Comparison of ENCODE assay signal across 1 cellular context in genomic region chr2:203238711-203239526, GRCh38.
TF ChIP-seq lines count a peak whose summit lies in the region.

A gene with protein sequence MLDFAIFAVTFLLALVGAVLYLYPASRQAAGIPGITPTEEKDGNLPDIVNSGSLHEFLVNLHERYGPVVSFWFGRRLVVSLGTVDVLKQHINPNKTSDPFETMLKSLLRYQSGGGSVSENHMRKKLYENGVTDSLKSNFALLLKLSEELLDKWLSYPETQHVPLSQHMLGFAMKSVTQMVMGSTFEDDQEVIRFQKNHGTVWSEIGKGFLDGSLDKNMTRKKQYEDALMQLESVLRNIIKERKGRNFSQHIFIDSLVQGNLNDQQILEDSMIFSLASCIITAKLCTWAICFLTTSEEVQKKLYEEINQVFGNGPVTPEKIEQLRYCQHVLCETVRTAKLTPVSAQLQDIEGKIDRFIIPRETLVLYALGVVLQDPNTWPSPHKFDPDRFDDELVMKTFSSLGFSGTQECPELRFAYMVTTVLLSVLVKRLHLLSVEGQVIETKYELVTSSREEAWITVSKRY (plus strand): TSS chr2:203239018. CDS start chr2:203239063, 45 bp downstream.

TF ChIP-seq in WTC11, 78 proteins besides CTCF, POLR2A, EP300 and RAD21 (continued from another document and continues in another):
- TF ChIP-seq SP1 (CRISPR knock-in tag; conservative IDR thresholded peaks at IDR 0.05) = peak; percentile 97
- peak; percentile 69; the same call in 1 of the 2 replicates for TF ChIP-seq RELA (CRISPR knock-in tag; IDR thresholded peaks at IDR 0.05; ENCODE audit: borderline replicate concordance)
- TF ChIP-seq, protein P1, sequence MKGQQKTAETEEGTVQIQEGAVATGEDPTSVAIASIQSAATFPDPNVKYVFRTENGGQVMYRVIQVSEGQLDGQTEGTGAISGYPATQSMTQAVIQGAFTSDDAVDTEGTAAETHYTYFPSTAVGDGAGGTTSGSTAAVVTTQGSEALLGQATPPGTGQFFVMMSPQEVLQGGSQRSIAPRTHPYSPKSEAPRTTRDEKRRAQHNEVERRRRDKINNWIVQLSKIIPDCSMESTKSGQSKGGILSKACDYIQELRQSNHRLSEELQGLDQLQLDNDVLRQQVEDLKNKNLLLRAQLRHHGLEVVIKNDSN (CRISPR knock-in tag; IDR thresholded peaks at IDR 0.05) = peak; percentile 99
- peak; percentile 58; the same call in 1 of the 2 replicates for TF ChIP-seq FOXP1 (CRISPR knock-in tag; IDR thresholded peaks at IDR 0.05; ENCODE audit: borderline replicate concordance)
- TF ChIP-seq, protein P2, sequence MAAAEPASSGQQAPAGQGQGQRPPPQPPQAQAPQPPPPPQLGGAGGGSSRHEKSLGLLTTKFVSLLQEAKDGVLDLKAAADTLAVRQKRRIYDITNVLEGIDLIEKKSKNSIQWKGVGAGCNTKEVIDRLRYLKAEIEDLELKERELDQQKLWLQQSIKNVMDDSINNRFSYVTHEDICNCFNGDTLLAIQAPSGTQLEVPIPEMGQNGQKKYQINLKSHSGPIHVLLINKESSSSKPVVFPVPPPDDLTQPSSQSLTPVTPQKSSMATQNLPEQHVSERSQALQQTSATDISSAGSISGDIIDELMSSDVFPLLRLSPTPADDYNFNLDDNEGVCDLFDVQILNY (CRISPR knock-in tag; IDR thresholded peaks at IDR 0.05) = peak; percentile 93
- TF ChIP-seq, protein P3, sequence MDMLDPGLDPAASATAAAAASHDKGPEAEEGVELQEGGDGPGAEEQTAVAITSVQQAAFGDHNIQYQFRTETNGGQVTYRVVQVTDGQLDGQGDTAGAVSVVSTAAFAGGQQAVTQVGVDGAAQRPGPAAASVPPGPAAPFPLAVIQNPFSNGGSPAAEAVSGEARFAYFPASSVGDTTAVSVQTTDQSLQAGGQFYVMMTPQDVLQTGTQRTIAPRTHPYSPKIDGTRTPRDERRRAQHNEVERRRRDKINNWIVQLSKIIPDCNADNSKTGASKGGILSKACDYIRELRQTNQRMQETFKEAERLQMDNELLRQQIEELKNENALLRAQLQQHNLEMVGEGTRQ (CRISPR knock-in tag; IDR thresholded peaks at IDR 0.05) = peak; percentile 98
- TF ChIP-seq ZNF281 (CRISPR knock-in tag; IDR thresholded peaks at IDR 0.05) = 0 out of 2 replicates have a peak, but pooled peaks have one; percentile 46
- no peak for TF ChIP-seq CBFB (CRISPR knock-in tag; IDR thresholded peaks at IDR 0.05; ENCODE audit: low read depth)
- no peak for TF ChIP-seq SMAD4 (CRISPR knock-in tag; IDR thresholded peaks at IDR 0.05)
- no peak for TF ChIP-seq ZNF121 (CRISPR knock-in tag; IDR thresholded peaks at IDR 0.05)
- TF ChIP-seq TEAD4 (CRISPR knock-in tag; IDR thresholded peaks at IDR 0.05) = 0 out of 2 replicates have a peak, but pooled peaks have one; percentile 32
- no peak for TF ChIP-seq ZNF532 (CRISPR knock-in tag; IDR thresholded peaks at IDR 0.05; ENCODE audit: borderline replicate concordance)
- TF ChIP-seq ELF4 (CRISPR knock-in tag; IDR thresholded peaks at IDR 0.05; ENCODE audit: low read depth) = peak; percentile 78; the same call in 1 of the 2 replicates
- TF ChIP-seq ZNF317 (CRISPR knock-in tag; IDR thresholded peaks at IDR 0.05; ENCODE audit: borderline replicate concordance, low read depth) = no peak
- TF ChIP-seq ATF3 (CRISPR knock-in tag; conservative IDR thresholded peaks at IDR 0.05) = no peak
- TF ChIP-seq, protein P4, sequence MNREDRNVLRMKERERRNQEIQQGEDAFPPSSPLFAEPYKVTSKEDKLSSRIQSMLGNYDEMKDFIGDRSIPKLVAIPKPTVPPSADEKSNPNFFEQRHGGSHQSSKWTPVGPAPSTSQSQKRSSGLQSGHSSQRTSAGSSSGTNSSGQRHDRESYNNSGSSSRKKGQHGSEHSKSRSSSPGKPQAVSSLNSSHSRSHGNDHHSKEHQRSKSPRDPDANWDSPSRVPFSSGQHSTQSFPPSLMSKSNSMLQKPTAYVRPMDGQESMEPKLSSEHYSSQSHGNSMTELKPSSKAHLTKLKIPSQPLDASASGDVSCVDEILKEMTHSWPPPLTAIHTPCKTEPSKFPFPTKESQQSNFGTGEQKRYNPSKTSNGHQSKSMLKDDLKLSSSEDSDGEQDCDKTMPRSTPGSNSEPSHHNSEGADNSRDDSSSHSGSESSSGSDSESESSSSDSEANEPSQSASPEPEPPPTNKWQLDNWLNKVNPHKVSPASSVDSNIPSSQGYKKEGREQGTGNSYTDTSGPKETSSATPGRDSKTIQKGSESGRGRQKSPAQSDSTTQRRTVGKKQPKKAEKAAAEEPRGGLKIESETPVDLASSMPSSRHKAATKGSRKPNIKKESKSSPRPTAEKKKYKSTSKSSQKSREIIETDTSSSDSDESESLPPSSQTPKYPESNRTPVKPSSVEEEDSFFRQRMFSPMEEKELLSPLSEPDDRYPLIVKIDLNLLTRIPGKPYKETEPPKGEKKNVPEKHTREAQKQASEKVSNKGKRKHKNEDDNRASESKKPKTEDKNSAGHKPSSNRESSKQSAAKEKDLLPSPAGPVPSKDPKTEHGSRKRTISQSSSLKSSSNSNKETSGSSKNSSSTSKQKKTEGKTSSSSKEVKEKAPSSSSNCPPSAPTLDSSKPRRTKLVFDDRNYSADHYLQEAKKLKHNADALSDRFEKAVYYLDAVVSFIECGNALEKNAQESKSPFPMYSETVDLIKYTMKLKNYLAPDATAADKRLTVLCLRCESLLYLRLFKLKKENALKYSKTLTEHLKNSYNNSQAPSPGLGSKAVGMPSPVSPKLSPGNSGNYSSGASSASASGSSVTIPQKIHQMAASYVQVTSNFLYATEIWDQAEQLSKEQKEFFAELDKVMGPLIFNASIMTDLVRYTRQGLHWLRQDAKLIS (CRISPR knock-in tag; IDR thresholded peaks at IDR 0.05; ENCODE audit: borderline replicate concordance) = peak; percentile 85; the same call in 1 of the 2 replicates
- no peak for TF ChIP-seq SOX15 (CRISPR knock-in tag; IDR thresholded peaks at IDR 0.05)
- no peak for TF ChIP-seq GTF2I (CRISPR knock-in tag; conservative IDR thresholded peaks at IDR 0.05)
- TF ChIP-seq FOXK1 (CRISPR knock-in tag; IDR thresholded peaks at IDR 0.05) = 0 out of 2 replicates have a peak, but pooled peaks have one; percentile 54
- TF ChIP-seq IRF2 (CRISPR knock-in tag; IDR thresholded peaks at IDR 0.05; ENCODE audit: borderline replicate concordance, low read depth) = no peak
- peak; percentile 25; the same call in 1 of the 2 replicates for TF ChIP-seq NR2C2 (CRISPR knock-in tag; IDR thresholded peaks at IDR 0.05)
- TF ChIP-seq ZNF671 (CRISPR knock-in tag; IDR thresholded peaks at IDR 0.05) = no peak
- TF ChIP-seq E2F4 (CRISPR knock-in tag; IDR thresholded peaks at IDR 0.05; ENCODE audit: borderline replicate concordance, low read depth) = peak; percentile 61; the same call in 1 of the 2 replicates
- TF ChIP-seq ATF2 (CRISPR knock-in tag; IDR thresholded peaks at IDR 0.05; ENCODE audit: borderline replicate concordance, low read depth) = no peak
- 0 out of 2 replicates have a peak, but pooled peaks have one; percentile 22 for TF ChIP-seq TP53 (CRISPR knock-in tag; IDR thresholded peaks at IDR 0.05)
- no peak for TF ChIP-seq JUN (CRISPR knock-in tag; IDR thresholded peaks at IDR 0.05)
- peak; percentile 28; the same call in 1 of the 2 replicates for TF ChIP-seq ESRRA (CRISPR knock-in tag; IDR thresholded peaks at IDR 0.05; ENCODE audit: borderline replicate concordance)
- TF ChIP-seq ZNF396 (CRISPR knock-in tag; IDR thresholded peaks at IDR 0.05; ENCODE audit: borderline replicate concordance) = no peak
- TF ChIP-seq JAZF1 (CRISPR knock-in tag; IDR thresholded peaks at IDR 0.05) = no peak
- TF ChIP-seq, protein P5, sequence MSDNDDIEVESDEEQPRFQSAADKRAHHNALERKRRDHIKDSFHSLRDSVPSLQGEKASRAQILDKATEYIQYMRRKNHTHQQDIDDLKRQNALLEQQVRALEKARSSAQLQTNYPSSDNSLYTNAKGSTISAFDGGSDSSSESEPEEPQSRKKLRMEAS (CRISPR knock-in tag; IDR thresholded peaks at IDR 0.05) = peak; percentile 88
- TF ChIP-seq ZSCAN18 (CRISPR knock-in tag; IDR thresholded peaks at IDR 0.05) = no peak
- TF ChIP-seq CREB1 (CRISPR knock-in tag; IDR thresholded peaks at IDR 0.05) = no peak
- TF ChIP-seq KAT7 (CRISPR knock-in tag; IDR thresholded peaks at IDR 0.05; ENCODE audit: borderline replicate concordance) = peak; percentile 29; the same call in 1 of the 2 replicates
- TF ChIP-seq ZNF263 (CRISPR knock-in tag; IDR thresholded peaks at IDR 0.05; ENCODE audit: low read depth) = no peak; the same call in 1 of the 2 replicates
